In the genomic region with DNA sequence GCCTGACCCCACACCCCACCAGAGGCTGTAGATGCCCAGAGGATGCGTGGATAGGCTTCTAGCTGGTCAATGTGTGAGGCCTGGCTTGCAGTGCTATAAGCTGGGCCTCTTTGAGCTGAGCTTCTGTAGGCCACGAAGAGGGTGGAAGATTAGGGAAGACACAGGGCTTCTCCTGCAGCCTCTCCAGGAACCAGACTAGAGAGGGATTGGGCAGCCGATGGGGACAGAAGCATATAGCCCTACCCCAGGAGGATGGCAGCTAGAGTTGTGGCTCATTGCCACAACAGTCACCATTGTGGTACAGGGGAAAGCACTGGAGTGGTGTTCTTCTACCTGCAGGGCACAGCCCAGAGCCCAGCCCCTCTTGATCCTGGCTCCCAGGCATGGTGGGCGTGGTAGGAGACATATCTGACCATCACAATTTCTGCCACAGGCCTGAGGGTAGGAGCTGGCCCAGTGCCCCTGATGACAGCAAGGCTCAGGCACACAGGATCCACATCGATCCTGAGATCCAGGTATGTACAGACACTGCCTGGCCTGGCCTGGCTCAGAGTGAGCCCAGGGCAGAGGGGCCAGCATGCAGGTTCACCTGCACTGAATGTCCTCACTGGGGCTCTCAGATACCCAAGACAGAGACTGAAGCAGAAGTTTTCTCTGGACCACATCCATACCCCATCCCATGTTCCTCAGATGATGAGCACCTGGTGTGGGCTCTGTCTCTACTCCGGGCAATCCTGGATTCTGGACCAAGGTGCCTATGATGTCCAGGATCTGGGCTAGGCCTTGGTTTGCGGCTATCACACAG, we compare ENCODE assay signal across 1 cellular context.
TF ChIP-seq lines count a peak whose summit lies in the region.

No MANE protein-coding gene starts in this region.

TF ChIP-seq in GM23338, 12 proteins besides CTCF, POLR2A, EP300 and RAD21:
- no peak for TF ChIP-seq ETS1 (IDR thresholded peaks at IDR 0.05)
- TF ChIP-seq, protein P1, sequence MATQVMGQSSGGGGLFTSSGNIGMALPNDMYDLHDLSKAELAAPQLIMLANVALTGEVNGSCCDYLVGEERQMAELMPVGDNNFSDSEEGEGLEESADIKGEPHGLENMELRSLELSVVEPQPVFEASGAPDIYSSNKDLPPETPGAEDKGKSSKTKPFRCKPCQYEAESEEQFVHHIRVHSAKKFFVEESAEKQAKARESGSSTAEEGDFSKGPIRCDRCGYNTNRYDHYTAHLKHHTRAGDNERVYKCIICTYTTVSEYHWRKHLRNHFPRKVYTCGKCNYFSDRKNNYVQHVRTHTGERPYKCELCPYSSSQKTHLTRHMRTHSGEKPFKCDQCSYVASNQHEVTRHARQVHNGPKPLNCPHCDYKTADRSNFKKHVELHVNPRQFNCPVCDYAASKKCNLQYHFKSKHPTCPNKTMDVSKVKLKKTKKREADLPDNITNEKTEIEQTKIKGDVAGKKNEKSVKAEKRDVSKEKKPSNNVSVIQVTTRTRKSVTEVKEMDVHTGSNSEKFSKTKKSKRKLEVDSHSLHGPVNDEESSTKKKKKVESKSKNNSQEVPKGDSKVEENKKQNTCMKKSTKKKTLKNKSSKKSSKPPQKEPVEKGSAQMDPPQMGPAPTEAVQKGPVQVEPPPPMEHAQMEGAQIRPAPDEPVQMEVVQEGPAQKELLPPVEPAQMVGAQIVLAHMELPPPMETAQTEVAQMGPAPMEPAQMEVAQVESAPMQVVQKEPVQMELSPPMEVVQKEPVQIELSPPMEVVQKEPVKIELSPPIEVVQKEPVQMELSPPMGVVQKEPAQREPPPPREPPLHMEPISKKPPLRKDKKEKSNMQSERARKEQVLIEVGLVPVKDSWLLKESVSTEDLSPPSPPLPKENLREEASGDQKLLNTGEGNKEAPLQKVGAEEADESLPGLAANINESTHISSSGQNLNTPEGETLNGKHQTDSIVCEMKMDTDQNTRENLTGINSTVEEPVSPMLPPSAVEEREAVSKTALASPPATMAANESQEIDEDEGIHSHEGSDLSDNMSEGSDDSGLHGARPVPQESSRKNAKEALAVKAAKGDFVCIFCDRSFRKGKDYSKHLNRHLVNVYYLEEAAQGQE (IDR thresholded peaks at IDR 0.05; ENCODE audit: unreplicated experiment) = no peak
- no peak for TF ChIP-seq POLR2AphosphoS5 (IDR thresholded peaks at IDR 0.05; ENCODE audit: low read depth)
- no peak for TF ChIP-seq NANOG (IDR thresholded peaks at IDR 0.05; ENCODE audit: borderline replicate concordance)
- no peak for TF ChIP-seq ZNF462 (CRISPR knock-in tag; IDR thresholded peaks at IDR 0.05)
- TF ChIP-seq EZH2 (IDR thresholded peaks at IDR 0.05; ENCODE audit: low read depth, unreplicated experiment) = no peak
- no peak for TF ChIP-seq ZNF114 (CRISPR knock-in tag; IDR thresholded peaks at IDR 0.05)
- TF ChIP-seq STAT1 (IDR thresholded peaks at IDR 0.05; ENCODE audit: unreplicated experiment) = no peak
- no peak for TF ChIP-seq JUNB (IDR thresholded peaks at IDR 0.05; ENCODE audit: unreplicated experiment)
- no peak for TF ChIP-seq ZNF331 (CRISPR knock-in tag; IDR thresholded peaks at IDR 0.05; ENCODE audit: low read depth)
- no peak for TF ChIP-seq CREB1 (CRISPR knock-in tag; IDR thresholded peaks at IDR 0.05; ENCODE audit: low read depth)
- no peak for TF ChIP-seq EZH2phosphoT487 (IDR thresholded peaks at IDR 0.05; ENCODE audit: unreplicated experiment)
